8 cellular contexts compared by ENCODE assay signal in genomic region chr11:102318469-102318868, GRCh38. TPM values are rescaled to one million over a fixed set of nuclear protein-coding genes. Genes with fewer than 3 reads are reported as not detected.
A peak's percentile ranks its signal among the peaks of the same experiment; 100 is the strongest.
DNase-seq lines count a peak whose midpoint lies in the region; ATAC-seq and TF ChIP-seq lines count a peak whose summit lies in the region.

No MANE protein-coding gene starts in this region.

- TF ChIP-seq CTCF in SU-DHL-6 (IDR thresholded peaks at IDR 0.05; ENCODE audit: insufficient read depth, low read length, poor library complexity, severe bottlenecking) (peak; percentile 16), breast epithelium (IDR thresholded peaks at IDR 0.05) (no peak)

- H3K9me3 ChIP-seq in SU-DHL-6 (ENCODE audit: insufficient read depth, low read length) = no peaks in the 10 kb centered on the region
- no peaks in the 10 kb centered on the region for H3K9me3 ChIP-seq in breast epithelium

- no peaks in the 10 kb centered on the region for H3K4me1 ChIP-seq in breast epithelium

- H3K9me2 ChIP-seq in SU-DHL-6 (replicated peaks; ENCODE audit: insufficient read depth, low read length) = no peaks in the 10 kb centered on the region

- intact Hi-C loops in breast epithelium (cut with DNase I; ENCODE audit: low total_unique reads) (no loop called here), posterior vena cava (cut with DNase I) (no loop called here)

- H3K79me2 ChIP-seq in SU-DHL-6 (ENCODE audit: insufficient read depth, low read length) = peaks cover 60% of the 10 kb centered on the region

- peaks cover 67% of the 10 kb centered on the region for H3F3A ChIP-seq in SU-DHL-6 (ENCODE audit: insufficient read depth)

- H3K27ac ChIP-seq in SU-DHL-6 (ENCODE audit: low read depth, low read length) (peak overlapping the region; percentile 94), breast epithelium (peak overlapping the region in 1 of 2 donors; percentile 11)

- H3K9ac ChIP-seq in SU-DHL-6 (ENCODE audit: low read length) = peak overlapping the region; percentile 85

- H3K4me3 ChIP-seq in SU-DHL-6 (ENCODE audit: insufficient read depth, low read length, poor library complexity, severe bottlenecking) (peak overlapping the region; percentile 76), breast epithelium (peak overlapping the region; percentile 57 to 72 (median 67))

- peaks cover 24% of the 10 kb centered on the region for H3K36me3 ChIP-seq in SU-DHL-6 (ENCODE audit: low read length)
- no peaks in the 10 kb centered on the region for H3K36me3 ChIP-seq in breast epithelium

- H2AFZ ChIP-seq in SU-DHL-6 (ENCODE audit: low read depth, low read length, severe bottlenecking) = no peak overlapping the region

- peaks cover 6% of the 10 kb centered on the region; the same call in 1 of the 2 replicates for H4K20me1 ChIP-seq in SU-DHL-6 (ENCODE audit: low read depth, low read length)

- TF ChIP-seq POLR2A in breast epithelium (IDR thresholded peaks at IDR 0.05) = no peak
- TF ChIP-seq POLR2A in erythroblast (IDR thresholded peaks at IDR 0.05; ENCODE audit: low read length) = no peak

- ATAC-seq in GM19351 (IDR thresholded peaks at IDR 0.05; ENCODE audit: unreplicated experiment) = peak; percentile 20

- DNase-seq in breast epithelium (ENCODE audit: low spot score in 2 of 2) (no peak), erythroblast (lab: John Stamatoyannopoulos, UW) (no peak), posterior vena cava (ENCODE audit: low spot score) (no peak), NCI-H2029 (lab: John Stamatoyannopoulos, UW) (no peak), OCI-M2 (lab: John Stamatoyannopoulos, UW; ENCODE audit: unreplicated experiment) (no peak)
- peak; percentile 49 for DNase-seq in stimulated activated CD4-positive, alpha-beta T cell treated with anti-CD3 and anti-CD28 coated beads, Interleukin-4, amount 100 ng/mL, for 1 hour

- H3K4me2 ChIP-seq in SU-DHL-6 (ENCODE audit: low read depth, low read length, poor library complexity, severe bottlenecking) = peak overlapping the region; percentile 93

- H3K27me3 ChIP-seq in SU-DHL-6 (ENCODE audit: low read length) (no peaks in the 10 kb centered on the region), breast epithelium (no peaks in the 10 kb centered on the region)

RNA-seq across cellular contexts. Expression of gene BIRC3, which starts 1.2 kb away (rescaled TPM):
- 10 to 100 TPM in 2 of 3 donors, 1 to 10 TPM in 1; 2.6 to 30.0 (median 10.8) TPM for total RNA-seq in breast epithelium
- total RNA-seq in posterior vena cava = 10 to 100 TPM; 11.4 to 37.0 TPM

RNA-seq across cellular contexts. Expression of gene BIRC2, which starts 28.5 kb away (rescaled TPM):
- 10 to 100 TPM; 45.6 to 95.7 (median 48.5) TPM for total RNA-seq in breast epithelium
- 10 to 100 TPM; 36.5 to 44.9 TPM for total RNA-seq in posterior vena cava
